ENCODE assay signal across 13 cellular contexts in genomic region chr6:52803683-52804255, GRCh38. TPM values are rescaled to one million over a fixed set of nuclear protein-coding genes. Genes with fewer than 3 reads are reported as not detected.
"Had no signal": no experiment of that assay in that cellular context is flagged by ENCODE, and none has a peak within 500 bp of the region (broad histone marks: within the 10 kb centered on the region; RNA-seq: fewer than 3 reads in every experiment).

Gene GSTA1, minus strand, starts transcription at chr6:52803816. Its CDS starts 4,549 bp downstream, at chr6:52799267.

RNA-seq across cellular contexts. Expression of gene GSTA1, which starts in this region (rescaled TPM):
- total RNA-seq: activated B cell treated with CpG ODN at 0.5 μM for 24 hours; activated CD4-positive, alpha-beta T cell treated with anti-CD3 and anti-CD28 coated beads for 36 hours; activated naive CD4-positive, alpha-beta T cell treated with anti-CD3 and anti-CD28 coated beads, Interleukin-2, amount 50 U/mL, for 72 hours; activated T-helper 17 cell treated with anti-CD3 and anti-CD28 coated beads, Interleukin-2, amount 50 U/mL, for 72 hours; bronchial epithelial cell; heart right ventricle; left ventricle myocardium superior; naive thymus-derived CD8-positive, alpha-beta T cell; osteoblast; pulmonary artery endothelial cell; right cardiac atrium; skeletal muscle tissue; suprapubic skin had no signal
- polyA plus RNA-seq: heart right ventricle; naive thymus-derived CD8-positive, alpha-beta T cell had no signal
